ENCODE assay signal across 20 cellular contexts in genomic region chr5:74550927-74551326, GRCh38.
"Had no signal": no experiment of that assay in that cellular context is flagged by ENCODE, and none has a peak within 500 bp of the region (broad histone marks: within the 10 kb centered on the region; RNA-seq: fewer than 3 reads in every experiment).

No MANE protein-coding gene starts in this region.

- ATAC-seq: K562 had no signal

- H3K9ac ChIP-seq: KMS-11, SK-N-SH had no signal

- DNase-seq: Kasumi-1, MM.1S, NCI-H1092 treated with DMSO at 0.1 percent for 48 hours, NCI-H1436, NCI-H187, NCI-H2029, NCI-H2081 treated with DMSO at 0.1 percent for 48 hours, NCI-H2171, NCI-H226, NCI-H446, NCI-H510A, NCI-H524 treated with DMSO at 0.1 percent for 48 hours, NCI-H69, NCI-H774, Right ventricle myocardium superior, RPMI8226, SK-N-SH had no signal

- H3K4me2 ChIP-seq: KMS-11, SK-N-SH had no signal

- H3K27ac ChIP-seq: KMS-11 had no signal

- H3K4me3 ChIP-seq: K562 had no signal

- H3K4me1 Mint-ChIP-seq: IgD-negative memory B cell had no signal

- H3K9me2 ChIP-seq: SK-N-SH had no signal

- H3K27ac Mint-ChIP-seq: IgD-negative memory B cell had no signal

- H3K36me3 Mint-ChIP-seq: IgD-negative memory B cell had no signal

- H3K9me3 ChIP-seq: SK-N-SH had no signal

- H3K4me3 Mint-ChIP-seq: IgD-negative memory B cell had no signal
